In genomic region chr1:165988817-165989216, GRCh38 we compare ENCODE assay signal across 29 cellular contexts.
A peak's percentile ranks its signal among the peaks of the same experiment; 100 is the strongest.
DNase-seq lines count a peak whose midpoint lies in the region; ATAC-seq lines count a peak whose summit lies in the region.
"Had no signal": no experiment of that assay in that cellular context is flagged by ENCODE, and none has a peak within 500 bp of the region (broad histone marks: within the 10 kb centered on the region; RNA-seq: fewer than 3 reads in every experiment).

No MANE protein-coding gene starts in this region.

- DNase-seq in NCI-H82 treated with DMSO at 0.1 percent for 48 hours (lab: John Stamatoyannopoulos, UW; ENCODE audit: unreplicated experiment) (no peak), left cardiac atrium (no peak)
- DNase-seq in activated naive CD4-positive, alpha-beta T cell treated with anti-CD3 and anti-CD28 coated beads for 36 hours, result no peak
- no peak for DNase-seq in activated T-cell treated with anti-CD3 and anti-CD28 coated beads, Interleukin-2, amount 50 U/mL, for 4 hours
- DNase-seq: 8988T, ACHN, BE2C, Calu3, DMS79 treated with DMSO at 0.1 percent for 48 hours, GF-D8, GM23248, KBM-7, MV-4-11, NCI-H1105, NCI-H1436 treated with DMSO at 0.1 percent for 48 hours, NCI-H187 treated with DMSO at 0.1 percent for 48 hours, NCI-H2171 treated with DMSO at 0.1 percent for 48 hours, NCI-H345, NCI-H510A treated with DMSO at 0.1 percent for 48 hours, PC-3, SJCRH30, T-helper 2 cell had no signal

- H3K27me3 Mint-ChIP-seq in activated naive CD4-positive, alpha-beta T cell treated with anti-CD3 and anti-CD28 coated beads for 36 hours (ENCODE audit: low read depth), result peaks cover 14% of the 10 kb centered on the region
- H3K27me3 Mint-ChIP-seq in activated T-cell treated with anti-CD3 and anti-CD28 coated beads, Interleukin-2, amount 50 U/mL, for 4 hours (ENCODE audit: low read depth), result no peaks in the 10 kb centered on the region

- no peaks in the 10 kb centered on the region for H3K9me3 Mint-ChIP-seq in activated naive CD4-positive, alpha-beta T cell treated with anti-CD3 and anti-CD28 coated beads for 36 hours
- peaks cover 4% of the 10 kb centered on the region for H3K9me3 Mint-ChIP-seq in activated T-cell treated with anti-CD3 and anti-CD28 coated beads, Interleukin-2, amount 50 U/mL, for 4 hours

- ATAC-seq in GM18511 (IDR thresholded peaks at IDR 0.05; ENCODE audit: unreplicated experiment), result peak; percentile 51
- ATAC-seq in GM19025 (IDR thresholded peaks at IDR 0.05; ENCODE audit: low read depth, unreplicated experiment), result peak; percentile 48
- ATAC-seq in HG02852 (IDR thresholded peaks at IDR 0.05; ENCODE audit: unreplicated experiment), result peak; percentile 74
- peak; percentile 76 for ATAC-seq in HG03469 (IDR thresholded peaks at IDR 0.05; ENCODE audit: unreplicated experiment)
- ATAC-seq in left cardiac atrium, result no peak
- ATAC-seq in activated T-cell treated with anti-CD3 and anti-CD28 coated beads, Interleukin-2, amount 50 U/mL, for 4 hours, result no peak
- ATAC-seq: PC-3, Right ventricle myocardium inferior, SK-N-SH treated with all-trans-retinoic acid at 6 μM for 48 hours had no signal

- H3K27ac Mint-ChIP-seq in activated naive CD4-positive, alpha-beta T cell treated with anti-CD3 and anti-CD28 coated beads for 36 hours, result no peak overlapping the region
- H3K27ac Mint-ChIP-seq: CD14-positive monocyte had no signal

- no peaks in the 10 kb centered on the region for H3K4me1 Mint-ChIP-seq in activated naive CD4-positive, alpha-beta T cell treated with anti-CD3 and anti-CD28 coated beads for 36 hours (ENCODE audit: low read depth)
- H3K4me1 Mint-ChIP-seq in activated T-cell treated with anti-CD3 and anti-CD28 coated beads, Interleukin-2, amount 50 U/mL, for 4 hours (ENCODE audit: low read depth), result no peaks in the 10 kb centered on the region
- H3K4me1 Mint-ChIP-seq: CD14-positive monocyte had no signal

- CTCF ChIA-PET in activated naive CD4-positive, alpha-beta T cell treated with anti-CD3 and anti-CD28 coated beads for 36 hours (lab: Charles Lee), result no interaction called here

- intact Hi-C loops in left cardiac atrium (cut with DNase I), result loop anchor here in 1 of 2 donors (10.0 kb wide), 1 partner anchor 56 kb away; no protein-coding TSS in a partner anchor
- intact Hi-C loops in activated naive CD4-positive, alpha-beta T cell treated with anti-CD3 and anti-CD28 coated beads for 36 hours (cut with micrococcal nuclease), result no loop called here

- H3K36me3 Mint-ChIP-seq in activated naive CD4-positive, alpha-beta T cell treated with anti-CD3 and anti-CD28 coated beads for 36 hours (ENCODE audit: low read depth), result no peaks in the 10 kb centered on the region
- no peaks in the 10 kb centered on the region for H3K36me3 Mint-ChIP-seq in activated T-cell treated with anti-CD3 and anti-CD28 coated beads, Interleukin-2, amount 50 U/mL, for 4 hours (ENCODE audit: insufficient read depth)
- H3K36me3 Mint-ChIP-seq: CD14-positive monocyte had no signal

- no peak overlapping the region for H3K4me3 Mint-ChIP-seq in activated naive CD4-positive, alpha-beta T cell treated with anti-CD3 and anti-CD28 coated beads for 36 hours
- H3K4me3 Mint-ChIP-seq in activated T-cell treated with anti-CD3 and anti-CD28 coated beads, Interleukin-2, amount 50 U/mL, for 4 hours, result no peak overlapping the region
- H3K4me3 Mint-ChIP-seq: CD14-positive monocyte had no signal

Comparison
In these comparisons a context has a peak if more than half of its experiments do, and no peak if none do; other contexts are left out.
1. ATAC-seq: peak in GM18511 (single experiment), GM19025 (single experiment), HG02852 (single experiment) and HG03469 (single experiment); none in left cardiac atrium (0 of 2) and activated T-cell treated with anti-CD3 and anti-CD28 coated beads, Interleukin-2, amount 50 U/mL, for 4 hours (0 of 2).